Comparison of ENCODE assay signal across 21 cellular contexts in the genomic region with DNA sequence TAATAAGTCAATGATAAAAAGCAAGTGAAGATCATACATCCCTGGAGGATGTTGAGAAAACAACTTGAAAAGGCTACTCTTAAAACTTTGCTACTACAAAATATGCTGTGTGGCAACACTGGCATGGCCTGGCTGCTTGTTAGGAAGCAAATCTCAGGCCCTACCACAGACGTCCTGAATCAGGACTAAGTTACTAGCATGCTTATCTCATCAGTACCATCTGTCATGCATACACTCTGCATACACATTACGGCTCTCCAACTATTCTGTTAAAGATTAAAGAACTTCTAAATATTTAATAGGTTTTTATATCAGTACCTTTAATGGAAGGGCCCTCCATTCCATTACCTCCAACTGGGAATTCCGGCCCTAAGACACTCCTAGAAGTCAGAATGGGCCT.
"Had no signal": no experiment of that assay in that cellular context is flagged by ENCODE, and none has a peak within 500 bp of the region (broad histone marks: within the 10 kb centered on the region; RNA-seq: fewer than 3 reads in every experiment).

No MANE protein-coding gene starts in this region.

- ATAC-seq: activated T-cell treated with anti-CD3 and anti-CD28 coated beads, Interleukin-2, amount 50 U/mL, for 72 hours; stimulated activated naive CD8-positive, alpha-beta T cell treated with anti-CD3 and anti-CD28 coated beads, Interleukin-15, Interleukin-2, amounts not matched to agents 100 U/mL and 50 U/mL, for 24 hours had no signal

- H3K27ac ChIP-seq: ascending aorta, breast epithelium, coronary artery, left ventricle myocardium inferior, vagina had no signal

- DNase-seq: activated CD4-positive, alpha-beta T cell treated with anti-CD3 and anti-CD28 coated beads, Interleukin-2, amount 50 U/mL, for 4 hours; activated effector memory CD4-positive, alpha-beta T cell treated with anti-CD3 and anti-CD28 coated beads, Interleukin-2, amount 50 U/mL, for 16 hours; activated naive CD4-positive, alpha-beta T cell treated with anti-CD3 and anti-CD28 coated beads, Interleukin-2, amount 50 U/mL, for 16 hours; activated T-cell treated with anti-CD3 and anti-CD28 coated beads, Interleukin-2, amount 50 U/mL, for 72 hours; head of caudate nucleus; kidney; left ventricle myocardium inferior; mammary epithelial cell; nephron progenitor cell; nucleus accumbens; posterior cingulate gyrus; retina; stimulated activated CD4-positive, alpha-beta T cell treated with anti-CD3 and anti-CD28 coated beads, Interleukin-12 subunit alpha, Interleukin-12 subunit beta, amount 100 ng/mL, for 4 hours; stimulated activated CD4-positive, alpha-beta T cell treated with anti-CD3 and anti-CD28 coated beads, Interleukin-1b, Interleukin-23, amount 100 ng/mL, for 48 hours; stimulated activated naive CD8-positive, alpha-beta T cell treated with anti-CD3 and anti-CD28 coated beads, Interleukin-15, Interleukin-2, amounts not matched to agents 100 U/mL and 50 U/mL, for 24 hours; T-helper 2 cell; trophoblast cell had no signal

- H3K27ac Mint-ChIP-seq: activated T-cell treated with anti-CD3 and anti-CD28 coated beads, Interleukin-2, amount 50 U/mL, for 72 hours; nephron progenitor cell had no signal

- H3K36me3 ChIP-seq: ascending aorta, breast epithelium, vagina had no signal

- H3K27me3 ChIP-seq: ascending aorta, breast epithelium, vagina had no signal

- H3K4me3 Mint-ChIP-seq: activated T-cell treated with anti-CD3 and anti-CD28 coated beads, Interleukin-2, amount 50 U/mL, for 72 hours; nephron progenitor cell had no signal

- H3K4me1 ChIP-seq: ascending aorta, breast epithelium, left ventricle myocardium inferior, vagina had no signal

- H3K4me3 ChIP-seq: ascending aorta, breast epithelium, coronary artery, left ventricle myocardium inferior, vagina had no signal
